In genomic region chr20:44745560-44746366, GRCh38 we compare ENCODE assay signal across 8 cellular contexts. TPM values are rescaled to one million over a fixed set of nuclear protein-coding genes. Genes with fewer than 3 reads are reported as not detected.
DNase-seq lines count a peak whose midpoint lies in the region; TF ChIP-seq lines count a peak whose summit lies in the region.

KCNK15 (plus strand) TSS chr20:44745865; CDS start chr20:44745911, 46 bp downstream.

- peak within 1 kb of the TSS; percentile 73 for H2BK15ac ChIP-seq in neuronal stem cell (ENCODE audit: low read length)

- H3K9me3 ChIP-seq in neuronal stem cell (replicated peaks in 1 of 2; ENCODE audit: control insufficient read depth in 2 of 2, insufficient read depth in 1 of 2, low read depth in 1 of 2, low read length in 2 of 2) (no peaks in the 10 kb centered on the region), vagina (no peaks in the 10 kb centered on the region)

- intact Hi-C loops in vagina (cut with DNase I), result loop anchor here (2.0 kb wide), 2 partner anchors 63 to 121 kb away; no protein-coding TSS in a partner anchor

- H3K14ac ChIP-seq in neuronal stem cell (ENCODE audit: low read length), result no peak within 1 kb of the TSS

- no peak within 1 kb of the TSS for H3K4ac ChIP-seq in neuronal stem cell (ENCODE audit: low read length)

- peak within 1 kb of the TSS; percentile 30 for H2AK5ac ChIP-seq in neuronal stem cell (ENCODE audit: low read depth, low read length)

- peak within 1 kb of the TSS; percentile 93 for H2AFZ ChIP-seq in neuronal stem cell (ENCODE audit: low read length)

- H2BK12ac ChIP-seq in neuronal stem cell (ENCODE audit: low read length), result peak within 1 kb of the TSS; percentile 12

- no peaks in the 10 kb centered on the region for H3K79me1 ChIP-seq in neuronal stem cell (ENCODE audit: low read depth, low read length)

- WGBS in neuronal stem cell (ENCODE audit: extremely low coverage in 2 of 2, insufficient read length in 2 of 2, insufficient replicate concordance in 1 of 2), 2 donors, result no CpG with 5 or more reads among the region's 82 CpGs

- no peak within 1 kb of the TSS for H3K27ac ChIP-seq in neuronal stem cell (replicated peaks; ENCODE audit: low read length)
- H3K27ac ChIP-seq in vagina, result peak within 1 kb of the TSS; percentile 77

- H3K9ac ChIP-seq in neuronal stem cell (ENCODE audit: low read depth, low read length, poor library complexity), result peak within 1 kb of the TSS; percentile 87

- H3K18ac ChIP-seq in neuronal stem cell (ENCODE audit: low read length), result peak within 1 kb of the TSS; percentile 73

- peak; percentile 40 for DNase-seq in NCI-H146 (lab: John Stamatoyannopoulos, UW)
- no peak for DNase-seq in NCI-H146 treated with DMSO at 0.1 percent for 48 hours (lab: John Stamatoyannopoulos, UW; ENCODE audit: unreplicated experiment)
- peak; percentile 70 for DNase-seq in activated CD8-positive, alpha-beta memory T cell treated with anti-CD3 and anti-CD28 coated beads, Interleukin-2, amount 50 U/mL, for 48 hours
- peak; percentile 12 for DNase-seq in fibroblast of gingiva (ENCODE audit: low read depth)
- no peak for DNase-seq in neuronal stem cell (ENCODE audit: low spot score)
- no peak for DNase-seq in vagina (ENCODE audit: extremely low spot score in 2 of 2)
- no peak for DNase-seq in H4 (ENCODE audit: low spot score)
- DNase-seq in NCI-H2107 (lab: John Stamatoyannopoulos, UW), result no peak

- no peak within 1 kb of the TSS for H4K8ac ChIP-seq in neuronal stem cell (ENCODE audit: low read depth, low read length)

- no peak within 1 kb of the TSS for H2BK120ac ChIP-seq in neuronal stem cell (ENCODE audit: low read depth, low read length)

- peaks cover 4 to 77% (median 22%) of the 10 kb centered on the region in 3 experiments for H3K27me3 ChIP-seq in neuronal stem cell (ENCODE audit: control insufficient read depth in 3 of 3, insufficient read depth in 3 of 3, low read depth in 1 of 3, low read length in 3 of 3)
- H3K27me3 ChIP-seq in vagina, result no peaks in the 10 kb centered on the region

- TF ChIP-seq CTCF in vagina (IDR thresholded peaks at IDR 0.05), result no peak

- H3K4me2 ChIP-seq in neuronal stem cell (ENCODE audit: insufficient read depth, low read length, poor library complexity, severe bottlenecking), result peak within 1 kb of the TSS; percentile 68

- H3K23ac ChIP-seq in neuronal stem cell (ENCODE audit: low read depth, low read length, poor library complexity), result peak within 1 kb of the TSS; percentile 82

- H3K4me1 ChIP-seq in neuronal stem cell (ENCODE audit: control insufficient read depth in 2 of 2, insufficient read depth in 1 of 2, low read depth in 1 of 2, low read length in 2 of 2) (peaks cover 0 to 2% of the 10 kb centered on the region in 2 donors), vagina (peaks cover 27% of the 10 kb centered on the region)

- no peak for TF ChIP-seq POLR2A in vagina (IDR thresholded peaks at IDR 0.05)

- H4K91ac ChIP-seq in neuronal stem cell (ENCODE audit: low read depth, low read length, poor library complexity), result no peak within 1 kb of the TSS

- H2BK5ac ChIP-seq in neuronal stem cell (ENCODE audit: low read length), result no peak within 1 kb of the TSS

- peak within 1 kb of the TSS; percentile 30 to 64 for H3K4me3 ChIP-seq in neuronal stem cell (ENCODE audit: low read length in 2 of 2)
- H3K4me3 ChIP-seq in vagina, result peak within 1 kb of the TSS; percentile 49 to 58

- H3K36me3 ChIP-seq in neuronal stem cell (replicated peaks in 1 of 2; ENCODE audit: control insufficient read depth in 2 of 2, insufficient read depth in 2 of 2, low read length in 2 of 2) (no peaks in the 10 kb centered on the region), vagina (no peaks in the 10 kb centered on the region)

RNA-seq across cellular contexts. Expression of gene KCNK15, which starts in this region (rescaled TPM):
- 0.08 TPM for polyA plus RNA-seq in neuronal stem cell (2013, experiment 1 of 2)
- 0.04 TPM for polyA plus RNA-seq in neuronal stem cell (2013, experiment 2 of 2)
- total RNA-seq in vagina, result 1.5 TPM
- 0.06 TPM in 1 of 2 replicates, not detected in the other for total RNA-seq in H4 (2014; rRNA removed; shearing (Covaris generic))

Comparison
In these comparisons a context has a peak if more than half of its experiments do, and no peak if none do; other contexts are left out.
1. DNase-seq: peak in NCI-H146 (single experiment), activated CD8-positive, alpha-beta memory T cell treated with anti-CD3 and anti-CD28 coated beads, Interleukin-2, amount 50 U/mL, for 48 hours (single experiment) and fibroblast of gingiva (single experiment); none in NCI-H146 treated with DMSO at 0.1 percent for 48 hours (single experiment), neuronal stem cell (single experiment), vagina (0 of 2), H4 (single experiment) and NCI-H2107 (single experiment).